In genomic region chr1:174159253-174160108, GRCh38 we compare ENCODE assay signal across 8 cellular contexts. TPM values are rescaled to one million over a fixed set of nuclear protein-coding genes. Genes with fewer than 3 reads are reported as not detected.
A peak's percentile ranks its signal among the peaks of the same experiment; 100 is the strongest.
DNase-seq lines count a peak whose midpoint lies in the region; ATAC-seq and TF ChIP-seq lines count a peak whose summit lies in the region.

Gene RABGAP1L (plus strand): TSS chr1:174159520.

- H2AFZ ChIP-seq in OCI-LY1 (ENCODE audit: low read length), result no peak within 1 kb of the TSS

- H3K27me3 ChIP-seq in OCI-LY1 (ENCODE audit: insufficient read depth, low read length), result no peaks in the 10 kb centered on the region

- no peak for TF ChIP-seq CTCF in Calu3 (IDR thresholded peaks at IDR 0.05; ENCODE audit: unreplicated experiment)
- no peak for TF ChIP-seq CTCF in OCI-LY1 (IDR thresholded peaks at IDR 0.05; ENCODE audit: low read length)
- TF ChIP-seq CTCF in endothelial cell (IDR thresholded peaks at IDR 0.05; ENCODE audit: unreplicated experiment), result no peak
- TF ChIP-seq CTCF in mesothelial cell of epicardium (IDR thresholded peaks at IDR 0.05; ENCODE audit: unreplicated experiment), result no peak

- peaks cover 23% of the 10 kb centered on the region for H3K36me3 Mint-ChIP-seq in Calu3 (ENCODE audit: insufficient read depth, unreplicated experiment)
- H3K36me3 Mint-ChIP-seq in endothelial cell (ENCODE audit: low read depth, unreplicated experiment), result peaks cover 4% of the 10 kb centered on the region
- H3K36me3 Mint-ChIP-seq in mesothelial cell of epicardium, result no peaks in the 10 kb centered on the region

- no peaks in the 10 kb centered on the region for H3K9me3 Mint-ChIP-seq in Calu3 (ENCODE audit: low read depth, unreplicated experiment)
- H3K9me3 Mint-ChIP-seq in endothelial cell (ENCODE audit: unreplicated experiment), result no peaks in the 10 kb centered on the region
- H3K9me3 Mint-ChIP-seq in mesothelial cell of epicardium, result no peaks in the 10 kb centered on the region

- peak within 1 kb of the TSS; percentile 83 for H3K27ac ChIP-seq in OCI-LY1 (ENCODE audit: low read depth, low read length, poor library complexity, severe bottlenecking)

- BruUV-seq in Calu3 (replicated peaks; lab: Mats Ljungman, UMichigan), result no TSS peak

- H3K4me3 Mint-ChIP-seq in Calu3 (ENCODE audit: low read depth, unreplicated experiment) (peak within 1 kb of the TSS; percentile 100), endothelial cell (ENCODE audit: unreplicated experiment) (peak within 1 kb of the TSS; percentile 99), mesothelial cell of epicardium (peak within 1 kb of the TSS; percentile 93)

- ATAC-seq in GM21515 (IDR thresholded peaks at IDR 0.05; ENCODE audit: unreplicated experiment), result peak; percentile 53

- CTCF ChIA-PET in Calu3 (lab: Charles Lee), result interaction anchor here (0.6 kb wide), 1 partner anchor 220 kb away, joined by 3 read pairs; no protein-coding TSS in a partner anchor

- H3F3A ChIP-seq in OCI-LY1 (ENCODE audit: insufficient read depth, low read length), result no peaks in the 10 kb centered on the region

- no peaks in the 10 kb centered on the region for H3K9me2 ChIP-seq in OCI-LY1 (ENCODE audit: low read depth, low read length)

- peak within 1 kb of the TSS; percentile 79 for H3K9ac ChIP-seq in OCI-LY1 (ENCODE audit: low read length)

- intact Hi-C loops in Calu3 (cut with micrococcal nuclease; ENCODE audit: unreplicated experiment), result loop anchor here (10.0 kb wide), 1 partner anchor 135 kb away; the partner anchor contains the start of gene RC3H1

- peaks cover 38% of the 10 kb centered on the region for H3K79me2 ChIP-seq in OCI-LY1 (ENCODE audit: insufficient read depth, low read length)

- no peaks in the 10 kb centered on the region for H3K27me3 Mint-ChIP-seq in Calu3 (ENCODE audit: unreplicated experiment)
- peaks cover 10% of the 10 kb centered on the region for H3K27me3 Mint-ChIP-seq in endothelial cell (ENCODE audit: unreplicated experiment)
- peaks cover 2% of the 10 kb centered on the region for H3K27me3 Mint-ChIP-seq in mesothelial cell of epicardium (ENCODE audit: low read depth)

- DNase-seq in Calu3 (peak; percentile 96), HuH-7 (ENCODE audit: low spot score) (peak; percentile 75), endothelial cell (ENCODE audit: low spot score) (peak; percentile 93), mesothelial cell of epicardium (ENCODE audit: low spot score in 2 of 2, unreplicated experiment in 2 of 2) (peak; percentile 91 to 92)
- peak; percentile 92 for DNase-seq in activated CD8-positive, alpha-beta memory T cell treated with anti-CD3 and anti-CD28 coated beads, Interleukin-2, amount 50 U/mL, for 48 hours
- DNase-seq in stimulated activated CD8-positive, alpha-beta memory T cell treated with anti-CD3 and anti-CD28 coated beads, Interleukin-15, amount 100 ng/mL, for 4 hours (ENCODE audit: low read depth in 2 of 2), result peak; percentile 87 to 89

- no peaks in the 10 kb centered on the region for H4K20me1 ChIP-seq in OCI-LY1 (ENCODE audit: insufficient read depth, low read length)

- no peaks in the 10 kb centered on the region for H3K36me3 ChIP-seq in OCI-LY1 (ENCODE audit: insufficient read depth, low read length)

- H3K4me1 Mint-ChIP-seq in Calu3 (ENCODE audit: low read depth, unreplicated experiment), result peaks cover 36% of the 10 kb centered on the region
- peaks cover 13% of the 10 kb centered on the region for H3K4me1 Mint-ChIP-seq in endothelial cell (ENCODE audit: unreplicated experiment)
- H3K4me1 Mint-ChIP-seq in mesothelial cell of epicardium, result peaks cover 21% of the 10 kb centered on the region

- no peaks in the 10 kb centered on the region for H3K9me3 ChIP-seq in OCI-LY1 (ENCODE audit: low read length)

- peak within 1 kb of the TSS; percentile 94 for H3K4me2 ChIP-seq in OCI-LY1 (ENCODE audit: low read length)

- H3K4me3 ChIP-seq in OCI-LY1 (ENCODE audit: low read depth, low read length, poor library complexity, severe bottlenecking), result peak within 1 kb of the TSS; percentile 92

- peaks cover 62% of the 10 kb centered on the region for H3K4me1 ChIP-seq in OCI-LY1 (ENCODE audit: insufficient read depth, low read length, severe bottlenecking)

- H3K27ac Mint-ChIP-seq in Calu3 (ENCODE audit: unreplicated experiment) (peak within 1 kb of the TSS; percentile 78), endothelial cell (ENCODE audit: unreplicated experiment) (peak within 1 kb of the TSS; percentile 68), mesothelial cell of epicardium (peak within 1 kb of the TSS; percentile 90)

RNA-seq across cellular contexts. Expression of gene RABGAP1L, which starts in this region (rescaled TPM):
- total RNA-seq in Calu3 (2022) (132 and 135 TPM in 2 replicates), endothelial cell (ENCODE audit: unreplicated experiment) (30.2 TPM), mesothelial cell of epicardium (41.1 to 48.5 TPM (median 47.0 TPM) in 3 replicates)

Comparison
In these comparisons a context has a peak if more than half of its experiments do, and no peak if none do; other contexts are left out.
1. Peak in every context shown above with its lines: DNase-seq, ATAC-seq, H3K4me3 ChIP-seq and H3K27ac ChIP-seq.